ENCODE assay signal across 12 cellular contexts in genomic region chr3:149179225-149179624, GRCh38. TPM values are rescaled to one million over a fixed set of nuclear protein-coding genes. Genes with fewer than 3 reads are reported as not detected.
DNase-seq lines count a peak whose midpoint lies in the region; ATAC-seq and TF ChIP-seq lines count a peak whose summit lies in the region.
"Had no signal": no experiment of that assay in that cellular context is flagged by ENCODE, and none has a peak within 500 bp of the region (broad histone marks: within the 10 kb centered on the region; RNA-seq: fewer than 3 reads in every experiment).

No MANE protein-coding gene starts in this region.

- H4K20me1 ChIP-seq in smooth muscle cell (ENCODE audit: low read depth), result no peaks in the 10 kb centered on the region

- H3K27me3 ChIP-seq in adrenal gland (no peaks in the 10 kb centered on the region), foreskin keratinocyte (no peaks in the 10 kb centered on the region), smooth muscle cell (ENCODE audit: low read depth) (no peaks in the 10 kb centered on the region), WERI-Rb-1 (ENCODE audit: insufficient read depth, low read depth, severe bottlenecking) (no peaks in the 10 kb centered on the region)

- no peaks in the 10 kb centered on the region for H3K9me3 ChIP-seq in adrenal gland (replicated peaks in 1 of 3)
- no peaks in the 10 kb centered on the region for H3K9me3 ChIP-seq in smooth muscle cell (replicated peaks; ENCODE audit: low read depth)
- H3K9me3 ChIP-seq in WERI-Rb-1 (ENCODE audit: severe bottlenecking), result no peaks in the 10 kb centered on the region

- H3K4me2 ChIP-seq in smooth muscle cell, result peak overlapping the region; percentile 16

- ATAC-seq in foreskin keratinocyte, result no peak

- no peak overlapping the region for H3K9ac ChIP-seq in smooth muscle cell (ENCODE audit: low read depth)

- TF ChIP-seq POLR2A in adrenal gland (IDR thresholded peaks at IDR 0.05), result no peak

- DNase-seq in GM04503 (ENCODE audit: low read depth) (peak; percentile 52), adrenal gland (no peak), foreskin keratinocyte (peak; percentile 37 to 54), smooth muscle cell (lab: John Stamatoyannopoulos, UW; ENCODE audit: unreplicated experiment) (no peak), WERI-Rb-1 (no peak), HuH-7.5 (ENCODE audit: low spot score) (no peak), activated gamma-delta T cell treated with Interleukin-2 at 50 U/mL for 16 hours (no peak)
- DNase-seq in activated effector memory CD4-positive, alpha-beta T cell treated with anti-CD3 and anti-CD28 coated beads, Interleukin-2, amount 50 U/mL, for 16 hours, result no peak
- DNase-seq: activated CD4-positive, CD25-positive, alpha-beta regulatory T cell treated with anti-CD3 and anti-CD28 coated beads, Interleukin-2, amount 50 U/mL, for 72 hours; activated effector memory CD4-positive, alpha-beta T cell treated with Interleukin-2 at 50 U/mL for 16 hours; hippocampal formation; NCI-H2107 had no signal

- H3K4me3 ChIP-seq in adrenal gland, result no peak overlapping the region
- no peak overlapping the region for H3K4me3 ChIP-seq in smooth muscle cell
- H3K4me3 ChIP-seq in WERI-Rb-1 (ENCODE audit: low read depth, low read length), result no peak overlapping the region

- H3K27ac ChIP-seq in adrenal gland, result peak overlapping the region; percentile 26 to 89 (median 71)
- H3K27ac ChIP-seq in foreskin keratinocyte, result no peak overlapping the region
- H3K27ac ChIP-seq in smooth muscle cell (ENCODE audit: low read depth), result peak overlapping the region; percentile 65
- no peak overlapping the region for H3K27ac ChIP-seq in WERI-Rb-1

- TF ChIP-seq CTCF in adrenal gland (IDR thresholded peaks at IDR 0.05), result no peak
- no peak for TF ChIP-seq CTCF in foreskin keratinocyte (conservative IDR thresholded peaks at IDR 0.05)
- no peak for TF ChIP-seq CTCF in smooth muscle cell (IDR thresholded peaks at IDR 0.05; ENCODE audit: borderline replicate concordance, insufficient read depth, poor library complexity, severe bottlenecking)
- TF ChIP-seq CTCF in WERI-Rb-1 (IDR thresholded peaks at IDR 0.05; ENCODE audit: low read depth, low read length), result no peak

- no peak overlapping the region for H2AFZ ChIP-seq in smooth muscle cell (ENCODE audit: low read depth)

- H3K36me3 ChIP-seq in adrenal gland (replicated peaks in 1 of 2) (no peaks in the 10 kb centered on the region), smooth muscle cell (ENCODE audit: low read depth) (peaks cover 6% of the 10 kb centered on the region), WERI-Rb-1 (no peaks in the 10 kb centered on the region)

- H3K4me1 ChIP-seq in adrenal gland (replicated peaks in 1 of 2) (peaks cover 3 to 12% of the 10 kb centered on the region in 2 donors), foreskin keratinocyte (no peaks in the 10 kb centered on the region), smooth muscle cell (ENCODE audit: low read depth) (peaks cover 7% of the 10 kb centered on the region)

- intact Hi-C loops in adrenal gland (cut with DNase I), result no loop called here

- 32 to 60% (median 44%) methylated on average over 1 of the region's 1 CpG for WGBS in adrenal gland, 4 donors
- 29% methylated on average over 1 of the region's 1 CpG for WGBS in smooth muscle cell (ENCODE audit: low lambda C conversion rate)

- no peaks in the 10 kb centered on the region for H3K79me2 ChIP-seq in smooth muscle cell (ENCODE audit: low read depth)

- H3F3A ChIP-seq in smooth muscle cell (ENCODE audit: low read depth), result peaks cover 10% of the 10 kb centered on the region

RNA-seq across cellular contexts. Expression of gene CP, which starts 42.4 kb away (rescaled TPM):
- 10 to 100 TPM in 2 of 8 donors, 1 to 10 TPM in 5, under 1 TPM in 1; 0.48 to 17.2 (median 7.3) TPM for total RNA-seq in adrenal gland
- polyA plus RNA-seq in adrenal gland, result 1 to 10 TPM; 1.2 to 4.5 (median 2.5) TPM
- not detected in 2 replicates for total RNA-seq in foreskin keratinocyte
- not detected in 2 replicates for polyA plus RNA-seq in foreskin keratinocyte
- 2.5 and 2.6 TPM in 2 replicates for total RNA-seq in smooth muscle cell
- polyA plus RNA-seq in smooth muscle cell, result 0.67 TPM in 1 of 2 replicates, not detected in the other

RNA-seq across cellular contexts. Expression of gene HPS3, which starts 49.8 kb away (rescaled TPM):
- total RNA-seq in adrenal gland (10 to 100 TPM; 20.2 to 38.2 (median 28.9) TPM), foreskin keratinocyte (11.3 and 12.5 TPM in 2 replicates), smooth muscle cell (25.4 and 26.0 TPM in 2 replicates)
- polyA plus RNA-seq in adrenal gland (10 to 100 TPM in 1 of 3 donors, 1 to 10 TPM in 2; 6.7 to 35.5 (median 7.3) TPM), foreskin keratinocyte (7.6 and 9.5 TPM in 2 replicates), smooth muscle cell (12.3 and 19.7 TPM in 2 replicates)

Comparison
In these comparisons a context has a peak if more than half of its experiments do, and no peak if none do; other contexts are left out.
1. DNase-seq: peak in GM04503 (single experiment) and foreskin keratinocyte (2 of 2); none in adrenal gland (0 of 7), smooth muscle cell (single experiment), activated effector memory CD4-positive, alpha-beta T cell treated with anti-CD3 and anti-CD28 coated beads, Interleukin-2, amount 50 U/mL, for 16 hours (single experiment), WERI-Rb-1 (single experiment), HuH-7.5 (single experiment) and activated gamma-delta T cell treated with Interleukin-2 at 50 U/mL for 16 hours (single experiment).
2. H3K27ac ChIP-seq: peak in adrenal gland (5 of 5) and smooth muscle cell (single experiment); none in foreskin keratinocyte (single experiment) and WERI-Rb-1 (single experiment).